Comparison of ENCODE assay signal across 8 cellular contexts in the genomic region with DNA sequence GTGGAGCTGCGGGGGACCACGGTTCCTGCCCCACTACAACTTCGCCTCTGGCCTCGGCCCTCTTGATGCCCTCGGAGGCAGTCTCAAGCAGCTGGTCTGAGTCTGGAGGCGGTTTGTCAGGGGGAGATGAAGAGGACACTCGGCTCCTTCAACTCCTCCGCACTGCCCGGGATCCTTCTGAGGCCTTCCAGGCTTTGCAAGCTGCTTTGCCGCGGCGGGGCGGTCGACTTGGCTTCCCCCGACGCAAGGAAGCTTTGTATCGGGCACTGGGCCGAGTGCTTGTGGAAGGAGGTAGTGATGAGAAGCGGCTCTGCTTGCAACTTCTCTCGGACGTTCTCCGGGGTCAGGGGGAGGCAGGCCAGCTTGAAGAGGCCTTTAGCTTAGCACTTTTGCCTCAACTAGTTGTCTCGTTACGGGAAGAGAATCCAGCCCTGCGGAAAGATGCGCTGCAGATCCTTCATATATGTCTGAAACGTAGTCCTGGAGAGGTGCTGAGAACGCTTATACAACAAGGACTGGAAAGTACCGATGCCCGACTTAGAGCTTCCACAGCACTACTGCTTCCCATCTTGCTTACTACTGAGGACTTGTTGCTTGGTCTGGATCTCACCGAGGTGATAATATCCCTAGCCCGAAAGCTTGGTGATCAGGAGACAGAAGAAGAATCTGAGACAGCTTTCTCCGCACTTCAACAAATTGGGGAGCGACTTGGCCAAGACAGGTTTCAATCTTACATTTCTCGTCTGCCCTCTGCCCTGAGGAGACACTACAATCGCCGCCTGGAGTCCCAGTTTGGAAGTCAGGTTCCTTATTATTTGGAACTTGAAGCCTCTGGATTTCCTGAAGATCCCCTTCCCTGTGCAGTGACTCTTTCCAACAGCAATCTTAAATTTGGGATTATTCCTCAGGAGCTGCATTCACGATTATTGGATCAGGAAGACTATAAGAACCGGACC. TPM values are rescaled to one million over a fixed set of nuclear protein-coding genes. Genes with fewer than 3 reads are reported as not detected.
DNase-seq lines count a peak whose midpoint lies in the region; ATAC-seq and TF ChIP-seq lines count a peak whose summit lies in the region.

No MANE protein-coding gene starts in this region.

- peaks cover 30% of the 10 kb centered on the region for H3K4me1 ChIP-seq in cardiac muscle cell (ENCODE audit: low read depth)

- H3K27ac ChIP-seq in AG04450 (ENCODE audit: low read depth, low read length) (peak overlapping the region; percentile 71), cardiac muscle cell (peak overlapping the region; percentile 79)

- H3K27ac Mint-ChIP-seq in activated T-helper 17 cell treated with anti-CD3 and anti-CD28 coated beads, Interleukin-2, amount 50 U/mL, for 72 hours = no peak overlapping the region

- CTCF ChIA-PET in AG04450 (lab: Charles Lee) = no interaction called here

- peaks cover 7% of the 10 kb centered on the region for H3K9me3 Mint-ChIP-seq in activated T-helper 17 cell treated with anti-CD3 and anti-CD28 coated beads, Interleukin-2, amount 50 U/mL, for 72 hours

- no peak for ATAC-seq in activated T-helper 17 cell treated with anti-CD3 and anti-CD28 coated beads, Interleukin-2, amount 50 U/mL, for 72 hours (replicated peaks)

- POLR2A ChIA-PET in AG04450 (lab: Yijun Ruan, JAX) = interaction anchor here (1.0 to 1.7 kb wide), 4 partner anchors 49 to 173 kb away, joined by 3 to 5 read pairs (median 4); partner anchors contain the start of genes FANCM and FKBP3

- no peaks in the 10 kb centered on the region for H3K27me3 Mint-ChIP-seq in activated T-helper 17 cell treated with anti-CD3 and anti-CD28 coated beads, Interleukin-2, amount 50 U/mL, for 72 hours

- peaks cover 34% of the 10 kb centered on the region for H3K4me1 Mint-ChIP-seq in activated T-helper 17 cell treated with anti-CD3 and anti-CD28 coated beads, Interleukin-2, amount 50 U/mL, for 72 hours

- DNase-seq in AG04450 (ENCODE audit: low read depth, low spot score) (peak; percentile 15), GM12865 (ENCODE audit: low read depth) (peak; percentile 57), HT-29 (ENCODE audit: low spot score) (peak; percentile 49), cardiac muscle cell (ENCODE audit: low read depth in 1 of 2, low spot score in 1 of 2) (peak; percentile 56 to 70), posterior vena cava (ENCODE audit: low spot score) (peak; percentile 91), NCI-H1694 treated with DMSO at 0.1 percent for 48 hours (lab: John Stamatoyannopoulos, UW) (no peak)
- peak; percentile 73 for DNase-seq in activated CD8-positive, alpha-beta memory T cell treated with anti-CD3 and anti-CD28 coated beads, Interleukin-2, amount 50 U/mL, for 48 hours

- H3K4me3 Mint-ChIP-seq in activated T-helper 17 cell treated with anti-CD3 and anti-CD28 coated beads, Interleukin-2, amount 50 U/mL, for 72 hours = no peak overlapping the region

- TF ChIP-seq CTCF in AG04450 (IDR thresholded peaks at IDR 0.05; ENCODE audit: low read depth, low read length) = no peak
- no peak for TF ChIP-seq CTCF in GM12865 (IDR thresholded peaks at IDR 0.05; ENCODE audit: insufficient read depth, low read depth, low read length, missing control alignments)
- no peak for TF ChIP-seq CTCF in cardiac muscle cell (IDR thresholded peaks at IDR 0.05; ENCODE audit: low read depth, low read length)

- H3K36me3 Mint-ChIP-seq in activated T-helper 17 cell treated with anti-CD3 and anti-CD28 coated beads, Interleukin-2, amount 50 U/mL, for 72 hours (ENCODE audit: low read depth) = peaks cover 22% of the 10 kb centered on the region

- intact Hi-C loops in posterior vena cava (cut with DNase I) = loop anchor here in 1 of 2 donors (5.0 to 10.0 kb wide), 2 partner anchors 66 to 172 kb away; partner anchors contain the start of genes FANCM and FKBP3

- no peaks in the 10 kb centered on the region for H3K27me3 ChIP-seq in AG04450 (ENCODE audit: control insufficient read depth, insufficient read depth, low read length)
- no peaks in the 10 kb centered on the region for H3K27me3 ChIP-seq in cardiac muscle cell

- H3K9me3 ChIP-seq in AG04450 (ENCODE audit: control insufficient read depth, insufficient read depth, low read length) (no peaks in the 10 kb centered on the region), cardiac muscle cell (ENCODE audit: low read depth) (no peaks in the 10 kb centered on the region)

- H3K36me3 ChIP-seq in cardiac muscle cell = no peaks in the 10 kb centered on the region

- H3K4me3 ChIP-seq in AG04450 (ENCODE audit: low read depth, low read length) (peak overlapping the region; percentile 86), GM12865 (ENCODE audit: low read depth, low read length) (peak overlapping the region; percentile 73), cardiac muscle cell (peak overlapping the region; percentile 87)

RNA-seq across cellular contexts. Expression of gene TOGARAM1, which starts 0.9 kb away (rescaled TPM):
- 8.3 and 13.2 TPM in 2 replicates for polyA plus RNA-seq in AG04450 (2011; rRNA removed)
- polyA minus RNA-seq in AG04450 (2011; rRNA and poly(A)+ RNA removed) = 16.9 and 27.0 TPM in 2 replicates
- total RNA-seq in HT-29 (2014; rRNA removed; shearing (Covaris generic)) = 4.9 and 7.4 TPM in 2 replicates
- total RNA-seq in cardiac muscle cell = 13.8 and 20.7 TPM in 2 replicates
- 18.2 and 18.4 TPM in 2 replicates for polyA plus RNA-seq in cardiac muscle cell
- 10 to 100 TPM; 12.9 to 17.0 TPM for total RNA-seq in posterior vena cava
- 1 to 10 TPM; 5.0 to 8.3 TPM for total RNA-seq in activated T-helper 17 cell treated with anti-CD3 and anti-CD28 coated beads, Interleukin-2, amount 50 U/mL, for 72 hours

RNA-seq across cellular contexts. Expression of gene KLHL28, which starts 1.1 kb away (rescaled TPM):
- polyA plus RNA-seq in AG04450 (2011; rRNA removed) (4.8 and 5.9 TPM in 2 replicates), cardiac muscle cell (8.8 and 12.2 TPM in 2 replicates)
- 16.4 and 21.7 TPM in 2 replicates for polyA minus RNA-seq in AG04450 (2011; rRNA and poly(A)+ RNA removed)
- 1.4 and 1.8 TPM in 2 replicates for total RNA-seq in HT-29 (2014; rRNA removed; shearing (Covaris generic))
- total RNA-seq in cardiac muscle cell (4.5 and 12.9 TPM in 2 replicates), posterior vena cava (10 to 100 TPM; 16.0 to 16.4 TPM)
- total RNA-seq in activated T-helper 17 cell treated with anti-CD3 and anti-CD28 coated beads, Interleukin-2, amount 50 U/mL, for 72 hours = 10 to 100 TPM; 13.0 to 25.7 TPM
